ENCODE assay signal across 28 cellular contexts in genomic region chr3:141714671-141715070, GRCh38. TPM values are rescaled to one million over a fixed set of nuclear protein-coding genes. Genes with fewer than 3 reads are reported as not detected.
"Had no signal": no experiment of that assay in that cellular context is flagged by ENCODE, and none has a peak within 500 bp of the region (broad histone marks: within the 10 kb centered on the region; RNA-seq: fewer than 3 reads in every experiment).

No MANE protein-coding gene starts in this region.

- ATAC-seq: stimulated activated effector memory CD8-positive, alpha-beta T cell treated with anti-CD3 and anti-CD28 coated beads, Interleukin-12 subunit alpha, Interleukin-12 subunit beta, amount 100 ng/mL, for 72 hours; stimulated activated memory B cell treated with anti-CD40 and anti-IgM and Interleukin-4, amounts not matched to agents 10 μg/mL and 1 μg/mL and 100 μg/mL, for 72 hours; stimulated activated naive B cell treated with anti-CD40 and anti-IgM and Interleukin-4, amounts not matched to agents 10 μg/mL and 1 μg/mL and 100 μg/mL, for 72 hours; stimulated activated naive CD8-positive, alpha-beta T cell treated with anti-CD3 and anti-CD28 coated beads, Interleukin-15, amount 100 ng/mL, for 72 hours; stimulated activated naive CD8-positive, alpha-beta T cell treated with anti-CD3 and anti-CD28 coated beads, Interleukin-15, Interleukin-2, amounts not matched to agents 100 U/mL and 50 U/mL, for 24 hours; upper lobe of right lung had no signal

- H3K27me3 ChIP-seq: stomach, suprapubic skin, testis, thyroid gland, tibial artery, tibial nerve, transverse colon, upper lobe of left lung, upper lobe of right lung, uterus, vagina had no signal

- H3K27ac ChIP-seq: stomach, suprapubic skin, testis, thoracic aorta, thyroid gland, tibial artery, tibial nerve, transverse colon, upper lobe of left lung, upper lobe of right lung, uterus, vagina had no signal

- DNase-seq: stimulated activated CD4-positive, alpha-beta T cell treated with anti-CD3 and anti-CD28 coated beads, Interleukin-2, amount 100 ng/mL, for 48 hours; stimulated activated CD4-positive, alpha-beta T cell treated with anti-CD3 and anti-CD28 coated beads, Interleukin-4, amount 100 ng/mL, for 1 hour; stimulated activated CD4-positive, alpha-beta T cell treated with anti-CD3 and anti-CD28 coated beads, Interleukin-4, amount 100 ng/mL, for 24 hours; stimulated activated CD4-positive, alpha-beta T cell treated with anti-CD3 and anti-CD28 coated beads, Interleukin-4, amount 100 ng/mL, for 4 hours; stimulated activated CD8-positive, alpha-beta memory T cell treated with anti-CD3 and anti-CD28 coated beads, Interleukin-4, amount 100 ng/mL, for 48 hours; stimulated activated naive B cell treated with anti-CD40 and anti-IgM and Interleukin-4, amounts not matched to agents 10 μg/mL and 1 μg/mL and 100 μg/mL, for 72 hours; stimulated activated naive CD4-positive, alpha-beta T cell; stimulated activated naive CD4-positive, alpha-beta T cell treated with Interleukin-2 at 50 U/mL for 16 hours; stimulated activated naive CD8-positive, alpha-beta T cell treated with anti-CD3 and anti-CD28 coated beads, Interleukin-15, amount 100 ng/mL, for 72 hours; stimulated activated naive CD8-positive, alpha-beta T cell treated with anti-CD3 and anti-CD28 coated beads, Interleukin-15, Interleukin-2, amounts not matched to agents 100 U/mL and 50 U/mL, for 24 hours; stomach; substantia nigra; testis; thyroid gland; tibial artery; transverse colon; trophoblast cell; upper lobe of left lung; upper lobe of right lung; uterus had no signal

- H3K4me3 ChIP-seq: stomach, suprapubic skin, testis, thoracic aorta, thyroid gland, tibial artery, tibial nerve, transverse colon, upper lobe of left lung, upper lobe of right lung, uterus, vagina had no signal

- H3K4me1 ChIP-seq: suprapubic skin, thyroid gland, tibial nerve, transverse colon, upper lobe of left lung, uterus, vagina had no signal

- H3K9me3 ChIP-seq: stomach, suprapubic skin, testis, thoracic aorta, thyroid gland, tibial artery, transverse colon, upper lobe of left lung, upper lobe of right lung, uterus, vagina had no signal

- H3K36me3 ChIP-seq: stomach, suprapubic skin, thoracic aorta, thyroid gland, tibial artery, tibial nerve, transverse colon, upper lobe of left lung, upper lobe of right lung, uterus, vagina had no signal

- FAIRE-seq: urothelium cell line had no signal

RNA-seq across cellular contexts. Expression of gene GRK7, which starts 48.5 kb away (rescaled TPM):
- total RNA-seq: thoracic aorta, thyroid gland, ureter had no signal
